In the genomic region with DNA sequence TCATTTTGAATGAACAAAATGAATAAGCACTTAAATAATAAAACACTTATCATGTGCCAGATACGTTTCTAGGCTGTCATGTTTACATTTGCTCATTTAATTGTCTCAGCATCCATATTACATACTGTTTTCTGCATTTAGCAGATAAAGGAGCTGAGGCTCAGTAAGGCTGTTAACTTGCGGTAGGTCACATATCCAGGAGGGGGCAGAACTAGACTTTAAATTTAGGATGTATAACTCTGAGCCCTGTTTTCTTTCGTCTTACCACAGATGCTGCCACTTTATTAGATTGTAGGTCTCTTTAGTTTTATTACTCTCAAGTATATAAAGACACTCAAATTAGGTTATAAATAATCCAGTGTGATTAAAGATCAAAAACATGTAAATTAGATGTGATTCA, we compare ENCODE assay signal across 9 cellular contexts. TPM values are rescaled to one million over a fixed set of nuclear protein-coding genes. Genes with fewer than 3 reads are reported as not detected.
DNase-seq lines count a peak whose midpoint lies in the region; ATAC-seq and TF ChIP-seq lines count a peak whose summit lies in the region.
"Had no signal": no experiment of that assay in that cellular context is flagged by ENCODE, and none has a peak within 500 bp of the region (broad histone marks: within the 10 kb centered on the region; RNA-seq: fewer than 3 reads in every experiment).

No MANE protein-coding gene starts in this region.

- no peaks in the 10 kb centered on the region for H3K27me3 ChIP-seq in right lobe of liver

- CTCF ChIA-PET in WTC11 (lab: Charles Lee), result interaction anchor here (0.6 to 3.6 kb wide), 6 partner anchors 8 to 106 kb away, joined by 3 to 64 read pairs (median 3); no protein-coding TSS in a partner anchor

- no peaks in the 10 kb centered on the region for H3K4me1 Mint-ChIP-seq in activated CD4-positive, alpha-beta T cell treated with anti-CD3 and anti-CD28 coated beads, Interleukin-2, amount 10 ng/mL, durations not matched to agents 24 days and 14 days
- no peaks in the 10 kb centered on the region for H3K4me1 Mint-ChIP-seq in WTC11
- H3K4me1 Mint-ChIP-seq in mesothelial cell of epicardium, result no peaks in the 10 kb centered on the region

- H3K27ac Mint-ChIP-seq in activated CD4-positive, alpha-beta T cell treated with anti-CD3 and anti-CD28 coated beads, Interleukin-2, amount 10 ng/mL, durations not matched to agents 24 days and 14 days, result no peak overlapping the region
- no peak overlapping the region for H3K27ac Mint-ChIP-seq in WTC11
- no peak overlapping the region for H3K27ac Mint-ChIP-seq in mesothelial cell of epicardium
- H3K27ac Mint-ChIP-seq: activated naive CD8-positive, alpha-beta T cell had no signal

- 68% methylated on average over 3 of the region's 3 CpGs for WGBS in right lobe of liver (ENCODE audit: insufficient coverage, low coverage, low lambda C conversion rate, missing lambda C conversion rate)

- peak; percentile 28; the same call in 1 of the 2 replicates for TF ChIP-seq CTCF in WTC11 (IDR thresholded peaks at IDR 0.05)
- TF ChIP-seq CTCF in right lobe of liver (IDR thresholded peaks at IDR 0.05), result peak in 3 of 4 donors; percentile 31 to 33 (median 32)
- TF ChIP-seq CTCF in mesothelial cell of epicardium (IDR thresholded peaks at IDR 0.05; ENCODE audit: unreplicated experiment), result no peak

- no peak for TF ChIP-seq POLR2A in right lobe of liver (IDR thresholded peaks at IDR 0.05)

- no peak overlapping the region for H3K27ac ChIP-seq in right lobe of liver

- no peaks in the 10 kb centered on the region for H3K4me1 ChIP-seq in right lobe of liver

- TF ChIP-seq RAD21 in Ishikawa (IDR thresholded peaks at IDR 0.05; ENCODE audit: low read depth), result peak; percentile 64

- DNase-seq in activated CD4-positive, alpha-beta T cell treated with anti-CD3 and anti-CD28 coated beads, Interleukin-2, amount 10 ng/mL, durations not matched to agents 24 days and 14 days, result peak; percentile 64
- no peak for DNase-seq in activated CD4-positive, alpha-beta T cell treated with anti-CD3 and anti-CD28 coated beads, Interleukin-2, amount 50 U/mL, for 48 hours
- DNase-seq in WTC11 (ENCODE audit: low spot score) (no peak), right lobe of liver (no peak), mesothelial cell of epicardium (ENCODE audit: low spot score in 2 of 2, unreplicated experiment in 2 of 2) (no peak)

- H3K9me3 Mint-ChIP-seq in activated CD4-positive, alpha-beta T cell treated with anti-CD3 and anti-CD28 coated beads, Interleukin-2, amount 10 ng/mL, durations not matched to agents 24 days and 14 days, result no peaks in the 10 kb centered on the region
- H3K9me3 Mint-ChIP-seq in WTC11 (peaks cover 2% of the 10 kb centered on the region; the same call in 1 of the 2 replicates), mesothelial cell of epicardium (no peaks in the 10 kb centered on the region)

- H3K27me3 Mint-ChIP-seq in activated CD4-positive, alpha-beta T cell treated with anti-CD3 and anti-CD28 coated beads, Interleukin-2, amount 10 ng/mL, durations not matched to agents 24 days and 14 days, result no peaks in the 10 kb centered on the region
- no peaks in the 10 kb centered on the region for H3K27me3 Mint-ChIP-seq in WTC11 (ENCODE audit: low read depth)
- H3K27me3 Mint-ChIP-seq in mesothelial cell of epicardium (ENCODE audit: low read depth), result no peaks in the 10 kb centered on the region
- H3K27me3 Mint-ChIP-seq: activated naive CD8-positive, alpha-beta T cell had no signal

- ATAC-seq in WTC11 (peak; percentile 84), right lobe of liver (peak; percentile 40 to 51 (median 48)), GM21825 (IDR thresholded peaks at IDR 0.05; ENCODE audit: unreplicated experiment) (no peak), HG03378 (IDR thresholded peaks at IDR 0.05; ENCODE audit: unreplicated experiment) (no peak)

- TF ChIP-seq EP300 in Ishikawa (IDR thresholded peaks at IDR 0.05; ENCODE audit: borderline replicate concordance), result no peak

- POLR2A ChIA-PET in WTC11 (lab: Charles Lee), result no interaction called here

- intact Hi-C loops in activated CD4-positive, alpha-beta T cell treated with anti-CD3 and anti-CD28 coated beads, Interleukin-2, amount 10 ng/mL, durations not matched to agents 24 days and 14 days (cut with micrococcal nuclease), result loop anchor here (1.0 kb wide), 1 partner anchor 106 kb away; no protein-coding TSS in a partner anchor
- intact Hi-C loops in right lobe of liver (cut with DNase I), result no loop called here

- peaks cover 22% of the 10 kb centered on the region for H3K36me3 Mint-ChIP-seq in activated CD4-positive, alpha-beta T cell treated with anti-CD3 and anti-CD28 coated beads, Interleukin-2, amount 10 ng/mL, durations not matched to agents 24 days and 14 days (ENCODE audit: low read depth)
- H3K36me3 Mint-ChIP-seq in WTC11 (peaks cover 5% of the 10 kb centered on the region), mesothelial cell of epicardium (peaks cover 2% of the 10 kb centered on the region)

- H3K4me3 ChIP-seq in right lobe of liver, result no peak overlapping the region

- H3K36me3 ChIP-seq in right lobe of liver, result peaks cover 0 to 56% (median 3%) of the 10 kb centered on the region in 4 donors

- no peaks in the 10 kb centered on the region for H3K9me3 ChIP-seq in right lobe of liver

- no peak overlapping the region for H3K4me3 Mint-ChIP-seq in activated CD4-positive, alpha-beta T cell treated with anti-CD3 and anti-CD28 coated beads, Interleukin-2, amount 10 ng/mL, durations not matched to agents 24 days and 14 days
- H3K4me3 Mint-ChIP-seq in WTC11, result no peak overlapping the region
- H3K4me3 Mint-ChIP-seq in mesothelial cell of epicardium, result no peak overlapping the region
- H3K4me3 Mint-ChIP-seq: activated naive CD8-positive, alpha-beta T cell had no signal

TF ChIP-seq in Ishikawa, 13 proteins besides CTCF, POLR2A, EP300 and RAD21 (continues in another document):
- TF ChIP-seq ZBTB7A (IDR thresholded peaks at IDR 0.05; ENCODE audit: low read depth), result no peak
- TF ChIP-seq TEAD4 (IDR thresholded peaks at IDR 0.05), result no peak
- no peak for TF ChIP-seq EGR1 (IDR thresholded peaks at IDR 0.05)
- TF ChIP-seq CEBPB (IDR thresholded peaks at IDR 0.05), result no peak
- TF ChIP-seq, protein P1, sequence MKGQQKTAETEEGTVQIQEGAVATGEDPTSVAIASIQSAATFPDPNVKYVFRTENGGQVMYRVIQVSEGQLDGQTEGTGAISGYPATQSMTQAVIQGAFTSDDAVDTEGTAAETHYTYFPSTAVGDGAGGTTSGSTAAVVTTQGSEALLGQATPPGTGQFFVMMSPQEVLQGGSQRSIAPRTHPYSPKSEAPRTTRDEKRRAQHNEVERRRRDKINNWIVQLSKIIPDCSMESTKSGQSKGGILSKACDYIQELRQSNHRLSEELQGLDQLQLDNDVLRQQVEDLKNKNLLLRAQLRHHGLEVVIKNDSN (IDR thresholded peaks at IDR 0.05), result no peak
- no peak for TF ChIP-seq YY1 (IDR thresholded peaks at IDR 0.05; ENCODE audit: low read depth)
- no peak for TF ChIP-seq CREB1 (IDR thresholded peaks at IDR 0.05; ENCODE audit: low read depth)
- no peak for TF ChIP-seq TAF1 (IDR thresholded peaks at IDR 0.05; ENCODE audit: low read depth)
- TF ChIP-seq FOXM1 (IDR thresholded peaks at IDR 0.05; ENCODE audit: borderline replicate concordance, low read depth), result no peak
- no peak for TF ChIP-seq TCF12 (IDR thresholded peaks at IDR 0.05; ENCODE audit: low read depth)
- TF ChIP-seq NFIC (IDR thresholded peaks at IDR 0.05), result no peak

TF ChIP-seq in WTC11, 78 proteins besides CTCF, POLR2A, EP300 and RAD21:
- no peak for TF ChIP-seq ZNF423 (CRISPR knock-in tag; IDR thresholded peaks at IDR 0.05)
- TF ChIP-seq MYBL2 (CRISPR knock-in tag; IDR thresholded peaks at IDR 0.05), result no peak
- TF ChIP-seq CREM (CRISPR knock-in tag; IDR thresholded peaks at IDR 0.05), result no peak
- TF ChIP-seq, protein P2, sequence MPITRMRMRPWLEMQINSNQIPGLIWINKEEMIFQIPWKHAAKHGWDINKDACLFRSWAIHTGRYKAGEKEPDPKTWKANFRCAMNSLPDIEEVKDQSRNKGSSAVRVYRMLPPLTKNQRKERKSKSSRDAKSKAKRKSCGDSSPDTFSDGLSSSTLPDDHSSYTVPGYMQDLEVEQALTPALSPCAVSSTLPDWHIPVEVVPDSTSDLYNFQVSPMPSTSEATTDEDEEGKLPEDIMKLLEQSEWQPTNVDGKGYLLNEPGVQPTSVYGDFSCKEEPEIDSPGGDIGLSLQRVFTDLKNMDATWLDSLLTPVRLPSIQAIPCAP (CRISPR knock-in tag; IDR thresholded peaks at IDR 0.05), result no peak
- TF ChIP-seq FOXJ3 (CRISPR knock-in tag; IDR thresholded peaks at IDR 0.05; ENCODE audit: borderline replicate concordance), result no peak

RNA-seq across cellular contexts. Expression of a gene that starts 17.7 kb away (rescaled TPM):
- total RNA-seq in activated CD4-positive, alpha-beta T cell treated with anti-CD3 and anti-CD28 coated beads, Interleukin-2, amount 10 ng/mL, durations not matched to agents 24 days and 14 days, result 21.4 and 23.5 TPM in 2 replicates
- 5.7 to 6.5 TPM (median 6.1 TPM) in 3 replicates for total RNA-seq in WTC11 (2021)
- total RNA-seq in right lobe of liver, result 10 to 100 TPM in 2 of 6 experiments, 1 to 10 TPM in 4; 6.5 to 16.0 (median 9.3) TPM
- 6.1 to 8.2 TPM (median 7.5 TPM) in 3 replicates for total RNA-seq in mesothelial cell of epicardium

RNA-seq across cellular contexts. Expression of a gene that starts 17.9 kb away (rescaled TPM):
- total RNA-seq in activated CD4-positive, alpha-beta T cell treated with anti-CD3 and anti-CD28 coated beads, Interleukin-2, amount 10 ng/mL, durations not matched to agents 24 days and 14 days, result 23.0 and 29.1 TPM in 2 replicates
- 16.0 to 20.7 TPM (median 16.4 TPM) in 3 replicates for total RNA-seq in WTC11 (2021)
- total RNA-seq in right lobe of liver, result 1 to 10 TPM; 3.9 to 9.1 (median 5.0) TPM
- total RNA-seq in mesothelial cell of epicardium, result 10.6 to 13.0 TPM (median 12.6 TPM) in 3 replicates

RNA-seq across cellular contexts. Expression of a gene that starts 29.6 kb away (rescaled TPM):
- total RNA-seq in activated CD4-positive, alpha-beta T cell treated with anti-CD3 and anti-CD28 coated beads, Interleukin-2, amount 10 ng/mL, durations not matched to agents 24 days and 14 days, result 27.0 and 28.3 TPM in 2 replicates
- 28.4 to 33.1 TPM (median 29.0 TPM) in 3 replicates for total RNA-seq in WTC11 (2021)
- total RNA-seq in right lobe of liver, result 10 to 100 TPM; 28.6 to 52.9 (median 43.5) TPM
- 51.7 to 61.2 TPM (median 52.4 TPM) in 3 replicates for total RNA-seq in mesothelial cell of epicardium

RNA-seq across cellular contexts. Expression of a gene that starts 59.4 kb away (rescaled TPM):
- total RNA-seq in activated CD4-positive, alpha-beta T cell treated with anti-CD3 and anti-CD28 coated beads, Interleukin-2, amount 10 ng/mL, durations not matched to agents 24 days and 14 days, result 0.82 and 1.1 TPM in 2 replicates
- 0.73 to 1.5 TPM (median 1.4 TPM) in 3 replicates for total RNA-seq in WTC11 (2021)
- total RNA-seq in right lobe of liver, result 10 to 100 TPM in 1 of 6 experiments, 1 to 10 TPM in 5; 2.4 to 15.3 (median 3.1) TPM
- total RNA-seq in mesothelial cell of epicardium, result 31.5 to 35.3 TPM (median 32.9 TPM) in 3 replicates

Comparison
In these comparisons a context has a peak if more than half of its experiments do, and no peak if none do; other contexts are left out.
1. ATAC-seq: peak in WTC11 (single experiment) and right lobe of liver (4 of 4); none in GM21825 (single experiment) and HG03378 (single experiment).